9 cellular contexts compared by ENCODE assay signal in genomic region chr3:71447197-71447596, GRCh38.
A peak's percentile ranks its signal among the peaks of the same experiment; 100 is the strongest.
DNase-seq lines count a peak whose midpoint lies in the region; ATAC-seq and TF ChIP-seq lines count a peak whose summit lies in the region.
"Had no signal": no experiment of that assay in that cellular context is flagged by ENCODE, and none has a peak within 500 bp of the region (broad histone marks: within the 10 kb centered on the region; RNA-seq: fewer than 3 reads in every experiment).

No MANE protein-coding gene starts in this region.

- H3K79me2 ChIP-seq in DOHH2 (ENCODE audit: control insufficient read depth, low read length) (peaks cover 82% of the 10 kb centered on the region), Loucy (ENCODE audit: insufficient read depth, low read length) (peaks cover 72% of the 10 kb centered on the region)

- H3K4me1 ChIP-seq in DOHH2 (ENCODE audit: control insufficient read depth, low read length) (peaks cover 99% of the 10 kb centered on the region), Loucy (ENCODE audit: insufficient read depth, low read length, poor library complexity, severe bottlenecking) (peaks cover 93% of the 10 kb centered on the region), neutrophil (ENCODE audit: control insufficient read depth in 1 of 2, insufficient read depth in 1 of 2, low read depth in 1 of 2, low read length in 1 of 2) (peaks cover 78 to 80% of the 10 kb centered on the region in 2 experiments)

- H3F3A ChIP-seq in DOHH2 (ENCODE audit: control insufficient read depth, insufficient read depth) (peaks cover 42% of the 10 kb centered on the region), Loucy (ENCODE audit: low read depth) (peaks cover 20% of the 10 kb centered on the region)

- H3K27me3 ChIP-seq in DOHH2 (ENCODE audit: control insufficient read depth, low read length) (no peaks in the 10 kb centered on the region), Loucy (ENCODE audit: insufficient read depth, low read length, poor library complexity, severe bottlenecking) (no peaks in the 10 kb centered on the region), neutrophil (no peaks in the 10 kb centered on the region)
- H3K27me3 ChIP-seq: body of pancreas had no signal

- H3K9me3 ChIP-seq in DOHH2 (ENCODE audit: control insufficient read depth, insufficient read depth, low read length): no peaks in the 10 kb centered on the region
- no peaks in the 10 kb centered on the region for H3K9me3 ChIP-seq in Loucy (ENCODE audit: insufficient read depth, low read depth, low read length)
- no peaks in the 10 kb centered on the region for H3K9me3 ChIP-seq in neutrophil
- H3K9me3 ChIP-seq: body of pancreas had no signal

- H3K4me2 ChIP-seq in DOHH2 (ENCODE audit: low read length) (peak overlapping the region; percentile 19), Loucy (ENCODE audit: low read depth, low read length, poor library complexity, severe bottlenecking) (peak overlapping the region; percentile 49)
- H3K4me2 ChIP-seq: PC-9 had no signal

- no peak overlapping the region for H2AFZ ChIP-seq in Loucy (ENCODE audit: low read length)
- H2AFZ ChIP-seq: PC-9 had no signal

- peak; percentile 89 for DNase-seq in cerebellar cortex (ENCODE audit: low spot score)
- DNase-seq: PC-9 had no signal

- H4K20me1 ChIP-seq in DOHH2 (ENCODE audit: control insufficient read depth, insufficient read depth, low read depth, low read length): no peaks in the 10 kb centered on the region
- no peaks in the 10 kb centered on the region for H4K20me1 ChIP-seq in Loucy (ENCODE audit: insufficient read depth, low read length, poor library complexity, severe bottlenecking)

- peak overlapping the region; percentile 99 for H3K27ac ChIP-seq in DOHH2 (ENCODE audit: low read depth, low read length)
- H3K27ac ChIP-seq in neutrophil: peak overlapping the region; percentile 99
- H3K27ac ChIP-seq: body of pancreas, PC-9 had no signal

- H3K4me3 ChIP-seq in DOHH2 (ENCODE audit: low read length) (no peak overlapping the region), Loucy (ENCODE audit: low read length, poor library complexity, severe bottlenecking) (no peak overlapping the region), neutrophil (ENCODE audit: low read depth in 1 of 2, low read length in 1 of 2) (no peak overlapping the region)
- H3K4me3 ChIP-seq: body of pancreas, PC-9 had no signal

- H3K36me3 ChIP-seq in DOHH2 (ENCODE audit: control insufficient read depth, low read length) (peaks cover 9% of the 10 kb centered on the region), Loucy (ENCODE audit: insufficient read depth, low read length) (no peaks in the 10 kb centered on the region), neutrophil (no peaks in the 10 kb centered on the region)

- peak overlapping the region; percentile 61 for H3K9ac ChIP-seq in Loucy (ENCODE audit: low read depth, low read length, poor library complexity, severe bottlenecking)

- TF ChIP-seq CTCF in DOHH2 (IDR thresholded peaks at IDR 0.05; ENCODE audit: low read depth, low read length, poor library complexity, severe bottlenecking): no peak
- no peak for TF ChIP-seq CTCF in Loucy (conservative IDR thresholded peaks at IDR 0.05; ENCODE audit: low read length)
- no peak for TF ChIP-seq CTCF in neutrophil (IDR thresholded peaks at IDR 0.05)

- ATAC-seq in GM21619 (IDR thresholded peaks at IDR 0.05; ENCODE audit: unreplicated experiment): no peak
- no peak for ATAC-seq in GM19463 (IDR thresholded peaks at IDR 0.05; ENCODE audit: unreplicated experiment)
- ATAC-seq in HG02623 (IDR thresholded peaks at IDR 0.05; ENCODE audit: unreplicated experiment): no peak
- ATAC-seq: body of pancreas had no signal

- H3K9me2 ChIP-seq in DOHH2 (replicated peaks; ENCODE audit: control insufficient read depth, low read length) (no peaks in the 10 kb centered on the region), Loucy (replicated peaks; ENCODE audit: low read depth, low read length) (no peaks in the 10 kb centered on the region)
